Comparison of ENCODE assay signal across 1 cellular context in genomic region chr1:153945795-153946621, GRCh38.
A peak's percentile ranks its signal among the peaks of the same experiment; 100 is the strongest.
TF ChIP-seq lines count a peak whose summit lies in the region.

No MANE protein-coding gene starts in this region.

TF ChIP-seq in K562, 482 proteins besides CTCF, POLR2A, EP300 and RAD21 (continued from another document):
- peak; percentile 19 to 21 for TF ChIP-seq E2F6 (IDR thresholded peaks at IDR 0.05; ENCODE audit: borderline replicate concordance in 1 of 2, extremely low read depth in 1 of 2, insufficient read depth in 1 of 2, insufficient read length in 1 of 2, low read depth in 1 of 2, low read length in 1 of 2, poor library complexity in 1 of 2, severe bottlenecking in 1 of 2)
- TF ChIP-seq GABPB2 (CRISPR knock-in tag; conservative IDR thresholded peaks at IDR 0.05), result no peak
- peak; percentile 64 for TF ChIP-seq TFAP4 (CRISPR knock-in tag; IDR thresholded peaks at IDR 0.05; ENCODE audit: borderline replicate concordance)
- no peak for TF ChIP-seq PATZ1 (CRISPR knock-in tag; IDR thresholded peaks at IDR 0.05; ENCODE audit: borderline replicate concordance)
- TF ChIP-seq MLX (CRISPR knock-in tag; conservative IDR thresholded peaks at IDR 0.05), result 0 out of 4 replicates have a peak, but pooled peaks of 1 of the 2 experiments have one; percentile 61
- TF ChIP-seq UBTF (IDR thresholded peaks at IDR 0.05; ENCODE audit: borderline replicate concordance in 1 of 2, low read depth in 2 of 2, low read length in 2 of 2), result peak in 1 of 2 experiments; percentile 72; a peak in 2 of 4 replicates
- peak; percentile 54 for TF ChIP-seq ZFX (CRISPR knock-in tag; IDR thresholded peaks at IDR 0.05)
- TF ChIP-seq ZNF436 (CRISPR knock-in tag; IDR thresholded peaks at IDR 0.05), result no peak
- 0 out of 2 replicates have a peak, but pooled peaks have one; percentile 4 for TF ChIP-seq OTX1 (CRISPR knock-in tag; IDR thresholded peaks at IDR 0.05)
- TF ChIP-seq KHSRP (IDR thresholded peaks at IDR 0.05), result no peak
- TF ChIP-seq TBP (optimal IDR thresholded peaks at IDR 0.05; ENCODE audit: low read depth, low read length), result no peak
- 0 out of 2 replicates have a peak, but pooled peaks have one; percentile 47 for TF ChIP-seq TCF15 (CRISPR knock-in tag; IDR thresholded peaks at IDR 0.05)
- no peak for TF ChIP-seq ZC3H11A (IDR thresholded peaks at IDR 0.05; ENCODE audit: low read depth, low read length)
- TF ChIP-seq ATF7 (IDR thresholded peaks at IDR 0.05), result 0 out of 2 replicates have a peak, but pooled peaks have one; percentile 9
- TF ChIP-seq ZNF347 (CRISPR knock-in tag; IDR thresholded peaks at IDR 0.05; ENCODE audit: low read depth), result no peak
- TF ChIP-seq MAX (CRISPR knock-in tag; IDR thresholded peaks at IDR 0.05), result peak; percentile 57
- no peak for TF ChIP-seq ATF1 (CRISPR knock-in tag; IDR thresholded peaks at IDR 0.05)
- peak; percentile 57 for TF ChIP-seq ATF1 (tag; IDR thresholded peaks at IDR 0.05)
- TF ChIP-seq ELK3 (CRISPR knock-in tag; IDR thresholded peaks at IDR 0.05), result no peak
- peak; percentile 69 for TF ChIP-seq PRDM10 (IDR thresholded peaks at IDR 0.05; ENCODE audit: partially characterized antibody)
- 0 out of 2 replicates have a peak, but pooled peaks have one; percentile 32 for TF ChIP-seq ZBTB33 (CRISPR knock-in tag; IDR thresholded peaks at IDR 0.05)
- no peak for TF ChIP-seq E2F8 (IDR thresholded peaks at IDR 0.05; ENCODE audit: low read depth, partially characterized antibody)
- no peak for TF ChIP-seq ARID1B (IDR thresholded peaks at IDR 0.05)
- TF ChIP-seq BRF2 (IDR thresholded peaks at IDR 0.05; ENCODE audit: borderline replicate concordance, insufficient read depth, insufficient read length), result no peak
- TF ChIP-seq ZEB2 (IDR thresholded peaks at IDR 0.05), result no peak
